ENCODE assay signal across 15 cellular contexts in the genomic region with DNA sequence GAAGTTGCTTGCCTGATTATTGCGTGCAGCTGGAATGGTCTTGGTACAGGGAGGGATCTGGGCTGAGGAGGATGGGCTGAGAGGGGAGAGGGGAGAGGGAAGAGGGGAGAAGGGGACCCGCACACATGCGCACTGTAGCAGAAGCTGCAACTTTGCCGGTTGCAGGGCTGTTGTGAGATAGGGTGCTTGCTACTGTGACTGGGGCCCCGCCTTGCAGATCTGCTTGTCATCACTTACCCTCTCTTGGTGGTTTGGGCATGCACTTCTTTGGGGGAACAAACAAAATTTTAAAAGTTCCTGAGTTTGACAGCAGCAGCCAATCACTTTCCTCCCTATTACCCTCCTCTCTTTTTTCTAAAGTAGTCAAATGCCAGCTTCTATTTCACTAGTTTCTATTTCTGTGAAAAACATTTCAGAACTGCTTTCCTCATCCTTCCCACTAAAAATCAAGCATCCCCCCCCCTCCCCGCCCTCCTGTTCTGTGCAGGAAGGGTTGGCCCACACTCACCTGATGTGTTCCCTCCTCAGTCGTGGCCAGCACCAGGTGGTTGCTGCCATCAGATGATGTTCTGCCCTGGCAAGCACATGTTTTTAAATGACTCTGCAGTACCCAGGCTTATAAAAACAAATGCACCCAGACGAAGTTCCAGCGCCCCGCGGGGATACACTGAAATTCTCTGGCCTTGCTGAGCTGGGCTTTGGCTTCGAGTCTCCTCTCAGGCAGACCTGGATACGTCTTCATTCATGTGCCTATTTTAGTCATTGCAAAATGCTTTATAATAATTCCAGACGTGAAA.
A peak's percentile ranks its signal among the peaks of the same experiment; 100 is the strongest.
DNase-seq lines count a peak whose midpoint lies in the region; ATAC-seq and TF ChIP-seq lines count a peak whose summit lies in the region.
"Had no signal": no experiment of that assay in that cellular context is flagged by ENCODE, and none has a peak within 500 bp of the region (broad histone marks: within the 10 kb centered on the region; RNA-seq: fewer than 3 reads in every experiment).

No MANE protein-coding gene starts in this region.

- no peak for TF ChIP-seq CTCF in esophagus muscularis mucosa (IDR thresholded peaks at IDR 0.05)
- TF ChIP-seq CTCF in thoracic aorta (IDR thresholded peaks at IDR 0.05) = no peak

- H3K36me3 ChIP-seq in esophagus muscularis mucosa (no peaks in the 10 kb centered on the region), thoracic aorta (no peaks in the 10 kb centered on the region)
- H3K36me3 ChIP-seq: WERI-Rb-1 had no signal

- ATAC-seq in thoracic aorta (ENCODE audit: insufficient number of reproducible peaks, low FRiP score, low read depth) (no peak), GM18909 (IDR thresholded peaks at IDR 0.05; ENCODE audit: poor library complexity, unreplicated experiment) (no peak), HG02610 (IDR thresholded peaks at IDR 0.05; ENCODE audit: unreplicated experiment) (no peak)
- ATAC-seq: natural killer cell treated with Interleukin-12 subunit alpha and Interleukin-12 subunit beta and Interleukin-15 and Interleukin-18, amount 100 ng/mL, for 72 hours had no signal

- no peaks in the 10 kb centered on the region for H3K9me3 ChIP-seq in esophagus muscularis mucosa
- no peaks in the 10 kb centered on the region for H3K9me3 ChIP-seq in thoracic aorta
- H3K9me3 ChIP-seq: testis had no signal

- no peak overlapping the region for H3K4me3 ChIP-seq in esophagus muscularis mucosa
- H3K4me3 ChIP-seq in thoracic aorta = peak overlapping the region; percentile 41
- H3K4me3 ChIP-seq: testis had no signal

- peak overlapping the region in 3 of 4 donors; percentile 42 to 71 (median 65) for H3K27ac ChIP-seq in esophagus muscularis mucosa (replicated peaks in 1 of 4)
- peak overlapping the region; percentile 30 to 47 for H3K27ac ChIP-seq in thoracic aorta
- H3K27ac ChIP-seq: testis, WERI-Rb-1 had no signal

- peaks cover 42 to 70% (median 58%) of the 10 kb centered on the region in 4 donors for H3K4me1 ChIP-seq in esophagus muscularis mucosa
- H3K4me1 ChIP-seq in thoracic aorta (ENCODE audit: control insufficient read depth in 1 of 2, low read depth in 2 of 2) = peaks cover 28 to 47% of the 10 kb centered on the region in 2 donors

- no peak for TF ChIP-seq EP300 in esophagus muscularis mucosa (IDR thresholded peaks at IDR 0.05)

- 54% methylated on average over 9 of the region's 14 CpGs for WGBS in esophagus muscularis mucosa

- intact Hi-C loops in esophagus muscularis mucosa (cut with DNase I) = loop anchor here (5.0 to 10.0 kb wide), 2 partner anchors 388 to 445 kb away; no protein-coding TSS in a partner anchor

- H3K27me3 ChIP-seq in esophagus muscularis mucosa (no peaks in the 10 kb centered on the region), thoracic aorta (replicated peaks; ENCODE audit: insufficient read depth) (no peaks in the 10 kb centered on the region)
- H3K27me3 ChIP-seq: testis had no signal

- no peak for TF ChIP-seq POLR2A in esophagus muscularis mucosa (IDR thresholded peaks at IDR 0.05; ENCODE audit: low read depth)

- DNase-seq in NCI-H345 (lab: John Stamatoyannopoulos, UW) (peak; percentile 26), NCI-H345 treated with DMSO at 0.1 percent for 48 hours (lab: John Stamatoyannopoulos, UW; ENCODE audit: unreplicated experiment) (no peak), RPMI8226 (peak; percentile 90), esophagus muscularis mucosa (ENCODE audit: extremely low spot score) (no peak), thoracic aorta (ENCODE audit: low spot score) (no peak), HT-29 (ENCODE audit: low spot score) (no peak)
- DNase-seq: aorta, glutamatergic neuron, NCI-H226, SIG-M5, testis, WERI-Rb-1 had no signal

Comparison
In these comparisons a context has a peak if more than half of its experiments do, and no peak if none do; other contexts are left out.
1. DNase-seq: peak in NCI-H345 (single experiment) and RPMI8226 (single experiment); none in NCI-H345 treated with DMSO at 0.1 percent for 48 hours (single experiment), esophagus muscularis mucosa (single experiment), thoracic aorta (single experiment) and HT-29 (single experiment).